ENCODE assay signal across 8 cellular contexts in genomic region chr11:93541884-93542752, GRCh38. TPM values are rescaled to one million over a fixed set of nuclear protein-coding genes. Genes with fewer than 3 reads are reported as not detected.
DNase-seq lines count a peak whose midpoint lies in the region; ATAC-seq and TF ChIP-seq lines count a peak whose summit lies in the region.

No MANE protein-coding gene starts in this region.

- peak overlapping the region; percentile 67 for H3K9ac ChIP-seq in mucosa of stomach (ENCODE audit: low read length)

- H3K27me3 ChIP-seq in esophagus squamous epithelium (no peaks in the 10 kb centered on the region), mucosa of stomach (ENCODE audit: control insufficient read depth, insufficient read depth, low read length) (no peaks in the 10 kb centered on the region), thymus (ENCODE audit: control insufficient read depth, insufficient read depth) (no peaks in the 10 kb centered on the region)

- peaks cover 43% of the 10 kb centered on the region for H3K4me1 Mint-ChIP-seq in activated CD8-positive, alpha-beta memory T cell treated with anti-CD3 and anti-CD28 coated beads, Interleukin-2, amount 10 ng/mL, durations not matched to agents 7 days and 5 days

- TF ChIP-seq POLR2A in esophagus squamous epithelium (IDR thresholded peaks at IDR 0.05): no peak

- WGBS in esophagus squamous epithelium, 2 donors: 11 to 12% methylated on average over 14 to 15 of the region's 23 CpGs
- WGBS in thymus: 25% methylated on average over 23 of the region's 23 CpGs

- DNase-seq in AG08395 (ENCODE audit: low spot score) (peak; percentile 34), NCI-H2227 treated with DMSO at 0.1 percent for 48 hours (lab: John Stamatoyannopoulos, UW) (peak; percentile 3), esophagus squamous epithelium (lab: John Stamatoyannopoulos, UW) (no peak)
- peak; percentile 67 for DNase-seq in activated CD8-positive, alpha-beta memory T cell treated with anti-CD3 and anti-CD28 coated beads, Interleukin-2, amount 10 ng/mL, durations not matched to agents 7 days and 5 days

- H3K4me1 ChIP-seq in esophagus squamous epithelium (peaks cover 8 to 46% (median 15%) of the 10 kb centered on the region in 3 donors), mucosa of stomach (ENCODE audit: control insufficient read depth, insufficient read depth, low read length) (peaks cover 22% of the 10 kb centered on the region), thymus (ENCODE audit: control insufficient read depth, insufficient read depth, low read length) (peaks cover 4% of the 10 kb centered on the region)

- intact Hi-C loops in esophagus squamous epithelium (cut with DNase I): loop anchor here (5.0 kb wide), 1 partner anchor 305 kb away; no protein-coding TSS in a partner anchor

- no peaks in the 10 kb centered on the region for H3K9me3 Mint-ChIP-seq in activated CD8-positive, alpha-beta memory T cell treated with anti-CD3 and anti-CD28 coated beads, Interleukin-2, amount 10 ng/mL, durations not matched to agents 7 days and 5 days (ENCODE audit: low read depth)

- H3K36me3 ChIP-seq in esophagus squamous epithelium (no peaks in the 10 kb centered on the region), mucosa of stomach (ENCODE audit: control insufficient read depth, insufficient read depth, low read length) (no peaks in the 10 kb centered on the region), thymus (ENCODE audit: control insufficient read depth, insufficient read depth) (no peaks in the 10 kb centered on the region)

- ATAC-seq in GM18511 (IDR thresholded peaks at IDR 0.05; ENCODE audit: unreplicated experiment) (peak; percentile 73), HG02938 (IDR thresholded peaks at IDR 0.05; ENCODE audit: unreplicated experiment) (peak; percentile 51)
- peak; percentile 62 for ATAC-seq in activated CD8-positive, alpha-beta memory T cell treated with anti-CD3 and anti-CD28 coated beads, Interleukin-2, amount 10 ng/mL, durations not matched to agents 7 days and 5 days

- CTCF ChIA-PET in activated CD8-positive, alpha-beta memory T cell treated with anti-CD3 and anti-CD28 coated beads, Interleukin-2, amount 10 ng/mL, durations not matched to agents 7 days and 5 days (lab: Charles Lee): interaction anchor here (0.6 to 2.9 kb wide), 10 partner anchors 10 to 308 kb away, joined by 3 to 29 read pairs (median 3); no protein-coding TSS in a partner anchor

- H3K27me3 Mint-ChIP-seq in activated CD8-positive, alpha-beta memory T cell treated with anti-CD3 and anti-CD28 coated beads, Interleukin-2, amount 10 ng/mL, durations not matched to agents 7 days and 5 days: peaks cover 32% of the 10 kb centered on the region

- H3K27ac Mint-ChIP-seq in activated CD8-positive, alpha-beta memory T cell treated with anti-CD3 and anti-CD28 coated beads, Interleukin-2, amount 10 ng/mL, durations not matched to agents 7 days and 5 days: peak overlapping the region; percentile 71

- peak overlapping the region; percentile 66 to 93 (median 82) for H3K27ac ChIP-seq in esophagus squamous epithelium
- peak overlapping the region; percentile 64 for H3K27ac ChIP-seq in thymus (ENCODE audit: low read depth)

- H3K4me3 Mint-ChIP-seq in activated CD8-positive, alpha-beta memory T cell treated with anti-CD3 and anti-CD28 coated beads, Interleukin-2, amount 10 ng/mL, durations not matched to agents 7 days and 5 days: peak overlapping the region; percentile 83

- no peak for TF ChIP-seq CTCF in esophagus squamous epithelium (IDR thresholded peaks at IDR 0.05)

- H3K9me3 ChIP-seq in esophagus squamous epithelium (no peaks in the 10 kb centered on the region), mucosa of stomach (ENCODE audit: control insufficient read depth, low read length) (no peaks in the 10 kb centered on the region), thymus (ENCODE audit: control insufficient read depth) (no peaks in the 10 kb centered on the region)

- H3K4me3 ChIP-seq in esophagus squamous epithelium (peak overlapping the region; percentile 51 to 88 (median 72)), mucosa of stomach (ENCODE audit: low read length) (peak overlapping the region; percentile 45), thymus (ENCODE audit: low read length) (peak overlapping the region; percentile 73)

- peaks cover 1% of the 10 kb centered on the region for H3K36me3 Mint-ChIP-seq in activated CD8-positive, alpha-beta memory T cell treated with anti-CD3 and anti-CD28 coated beads, Interleukin-2, amount 10 ng/mL, durations not matched to agents 7 days and 5 days

RNA-seq across cellular contexts. Expression of gene SMCO4, which starts 1.1 kb away (rescaled TPM):
- 10 to 100 TPM; 37.5 to 62.6 TPM for total RNA-seq in activated CD8-positive, alpha-beta memory T cell treated with anti-CD3 and anti-CD28 coated beads, Interleukin-2, amount 10 ng/mL, durations not matched to agents 7 days and 5 days
- 10 to 100 TPM in 3 of 4 donors, 1 to 10 TPM in 1; 7.1 to 28.2 (median 13.0) TPM for total RNA-seq in esophagus squamous epithelium
- polyA plus RNA-seq in thymus: 41.3 TPM
